In the genomic region with DNA sequence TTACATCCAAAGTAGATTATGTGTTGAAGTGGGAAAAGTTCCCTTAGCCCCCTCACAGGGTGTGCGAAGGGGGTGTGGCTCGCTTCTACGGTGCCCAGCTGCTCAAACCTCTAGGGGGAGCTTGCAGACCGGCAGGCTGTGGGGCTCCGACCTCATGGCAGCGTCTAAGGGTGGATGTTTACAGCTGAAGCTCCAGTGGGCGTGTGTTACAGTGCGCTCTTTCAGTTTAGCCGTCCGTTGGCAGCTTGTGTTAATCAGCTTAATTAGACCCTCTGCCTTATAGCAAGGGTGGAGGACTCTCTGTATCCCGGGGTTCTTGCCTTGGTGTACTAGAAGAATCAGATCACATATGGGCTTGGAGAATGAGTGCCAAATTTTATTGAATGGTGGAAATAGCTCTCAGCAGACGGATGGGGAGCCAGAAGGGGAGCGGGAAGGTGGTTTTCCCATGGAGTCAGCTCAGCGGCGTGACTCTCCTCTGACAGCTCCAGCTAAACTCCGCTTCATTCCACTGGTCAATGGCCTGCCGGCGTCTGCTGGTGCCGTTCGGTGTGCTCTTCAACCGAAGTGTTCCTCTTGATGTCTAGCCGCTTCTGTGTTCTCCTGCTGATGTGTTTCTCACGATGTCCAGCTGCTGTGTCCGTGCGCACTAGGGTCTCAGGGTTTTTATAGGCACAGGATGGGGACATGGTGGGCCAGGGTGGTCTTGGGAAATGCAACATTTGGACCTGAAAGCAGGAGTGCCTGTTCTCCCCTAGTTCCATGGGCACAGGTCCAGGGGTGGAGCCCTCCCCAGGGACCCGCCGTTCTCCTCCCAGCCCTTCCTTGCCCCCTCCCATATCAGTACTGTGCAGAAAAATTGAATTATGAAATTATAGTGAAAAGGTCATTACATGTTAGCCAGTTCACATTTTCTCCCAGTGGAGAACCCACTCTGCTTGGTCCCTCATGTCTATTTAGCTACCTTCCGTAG, we compare ENCODE assay signal across 8 cellular contexts. TPM values are rescaled to one million over a fixed set of nuclear protein-coding genes. Genes with fewer than 3 reads are reported as not detected.
A peak's percentile ranks its signal among the peaks of the same experiment; 100 is the strongest.
DNase-seq lines count a peak whose midpoint lies in the region; ATAC-seq and TF ChIP-seq lines count a peak whose summit lies in the region.

No MANE protein-coding gene starts in this region.

- no peaks in the 10 kb centered on the region for H3K36me3 ChIP-seq in WERI-Rb-1
- H3K36me3 ChIP-seq in naive thymus-derived CD4-positive, alpha-beta T cell (ENCODE audit: control insufficient read depth in 2 of 3, insufficient read depth in 3 of 3, low read length in 3 of 3): no peaks in the 10 kb centered on the region

- peak; percentile 71 for TF ChIP-seq CTCF in GM12865 (IDR thresholded peaks at IDR 0.05; ENCODE audit: insufficient read depth, low read depth, low read length, missing control alignments)
- peak; percentile 87 for TF ChIP-seq CTCF in WERI-Rb-1 (IDR thresholded peaks at IDR 0.05; ENCODE audit: low read depth, low read length)
- TF ChIP-seq CTCF in epithelial cell of esophagus (IDR thresholded peaks at IDR 0.05; ENCODE audit: insufficient read depth, low read depth, low read length, missing control alignments): peak; percentile 81

- H3K27ac Mint-ChIP-seq in naive thymus-derived CD4-positive, alpha-beta T cell: no peak overlapping the region

- ATAC-seq in HG02623 (IDR thresholded peaks at IDR 0.05; ENCODE audit: unreplicated experiment): peak; percentile 60
- peak; percentile 87 for ATAC-seq in naive thymus-derived CD4-positive, alpha-beta T cell

- CTCF ChIA-PET in naive thymus-derived CD4-positive, alpha-beta T cell (lab: Charles Lee): interaction anchor here (0.6 to 4.3 kb wide), 6 partner anchors 18 to 517 kb away, joined by 3 to 26 read pairs (median 3); no protein-coding TSS in a partner anchor

- DNase-seq in 8988T (peak; percentile 24), GM12865 (ENCODE audit: low read depth) (peak; percentile 83), NCI-H1092 (lab: John Stamatoyannopoulos, UW) (peak; percentile 58), WERI-Rb-1 (peak; percentile 91), epithelial cell of esophagus (ENCODE audit: low read depth) (peak; percentile 78), UCSD-AML1 (lab: John Stamatoyannopoulos, UW; ENCODE audit: unreplicated experiment) (no peak)
- peak in 5 of 9 donors; percentile 13 to 51 (median 19) for DNase-seq in naive thymus-derived CD4-positive, alpha-beta T cell

- H3K9me3 Mint-ChIP-seq in naive thymus-derived CD4-positive, alpha-beta T cell: no peaks in the 10 kb centered on the region

- H3K27me3 ChIP-seq in WERI-Rb-1 (ENCODE audit: insufficient read depth, low read depth, severe bottlenecking): no peaks in the 10 kb centered on the region
- peaks cover 0 to 4% of the 10 kb centered on the region in 2 donors for H3K27me3 ChIP-seq in naive thymus-derived CD4-positive, alpha-beta T cell (ENCODE audit: control insufficient read depth in 2 of 2, insufficient read depth in 2 of 2, low read length in 2 of 2)

- H3K4me3 Mint-ChIP-seq in naive thymus-derived CD4-positive, alpha-beta T cell: peak overlapping the region in 4 of 10 donors; percentile 6 to 69 (median 30)

- H3K9me3 ChIP-seq in WERI-Rb-1 (ENCODE audit: severe bottlenecking): no peaks in the 10 kb centered on the region
- no peaks in the 10 kb centered on the region for H3K9me3 ChIP-seq in naive thymus-derived CD4-positive, alpha-beta T cell (ENCODE audit: control insufficient read depth in 2 of 3, low read length in 3 of 3)

- POLR2A ChIA-PET in naive thymus-derived CD4-positive, alpha-beta T cell (lab: Charles Lee): no interaction called here

- H3K36me3 Mint-ChIP-seq in naive thymus-derived CD4-positive, alpha-beta T cell: no peaks in the 10 kb centered on the region

- no peaks in the 10 kb centered on the region for H3K4me1 ChIP-seq in naive thymus-derived CD4-positive, alpha-beta T cell (ENCODE audit: control insufficient read depth in 2 of 2, insufficient read depth in 2 of 2, low read length in 2 of 2)

- peak overlapping the region; percentile 37 for H3K27ac ChIP-seq in WERI-Rb-1
- no peak overlapping the region for H3K27ac ChIP-seq in naive thymus-derived CD4-positive, alpha-beta T cell (ENCODE audit: low read depth, low read length)

- H3K4me3 ChIP-seq in GM12865 (ENCODE audit: low read depth, low read length): no peak overlapping the region
- peak overlapping the region; percentile 39 for H3K4me3 ChIP-seq in WERI-Rb-1 (ENCODE audit: low read depth, low read length)
- peak overlapping the region; percentile 32 for H3K4me3 ChIP-seq in epithelial cell of esophagus (ENCODE audit: low read length)
- no peak overlapping the region for H3K4me3 ChIP-seq in naive thymus-derived CD4-positive, alpha-beta T cell (ENCODE audit: low read length)

- H3K27me3 Mint-ChIP-seq in naive thymus-derived CD4-positive, alpha-beta T cell: peaks cover 24 to 63% (median 57%) of the 10 kb centered on the region in 5 donors

- H3K4me1 Mint-ChIP-seq in naive thymus-derived CD4-positive, alpha-beta T cell: peaks cover 0 to 21% (median 0%) of the 10 kb centered on the region in 7 donors

- intact Hi-C loops in naive thymus-derived CD4-positive, alpha-beta T cell (cut with micrococcal nuclease): loop anchor here (1.0 to 10.0 kb wide), 6 partner anchors 46 to 1803 kb away; partner anchors contain the start of genes OR8D2 (in 1 of the 2) and VWA5A (in 1 of the 2)

RNA-seq across cellular contexts. Expression of gene OR10G7, which starts 28.6 kb away (rescaled TPM):
- not detected for total RNA-seq in naive thymus-derived CD4-positive, alpha-beta T cell
- not detected for polyA plus RNA-seq in naive thymus-derived CD4-positive, alpha-beta T cell

RNA-seq across cellular contexts. Expression of gene OR10G8, which starts 43.1 kb away (rescaled TPM):
- total RNA-seq in naive thymus-derived CD4-positive, alpha-beta T cell: not detected
- polyA plus RNA-seq in naive thymus-derived CD4-positive, alpha-beta T cell: not detected

RNA-seq across cellular contexts. Expression of gene VWA5A, which starts 45.5 kb away (rescaled TPM):
- total RNA-seq in naive thymus-derived CD4-positive, alpha-beta T cell: 10 to 100 TPM in 1 of 5 experiments, 1 to 10 TPM in 4; 5.2 to 10.2 (median 8.3) TPM
- 10 to 100 TPM; 10.8 to 11.7 TPM for polyA plus RNA-seq in naive thymus-derived CD4-positive, alpha-beta T cell

RNA-seq across cellular contexts. Expression of gene OR10G9, which starts 46.9 kb away (rescaled TPM):
- not detected for total RNA-seq in naive thymus-derived CD4-positive, alpha-beta T cell
- polyA plus RNA-seq in naive thymus-derived CD4-positive, alpha-beta T cell: not detected

RNA-seq across cellular contexts. Expression of gene OR10G4, which starts 56.9 kb away (rescaled TPM):
- not detected for total RNA-seq in naive thymus-derived CD4-positive, alpha-beta T cell
- polyA plus RNA-seq in naive thymus-derived CD4-positive, alpha-beta T cell: not detected

Comparison
In these comparisons a context has a peak if more than half of its experiments do, and no peak if none do; other contexts are left out.
1. H3K4me3 ChIP-seq: peak in WERI-Rb-1 (single experiment) and epithelial cell of esophagus (single experiment); none in GM12865 (single experiment) and naive thymus-derived CD4-positive, alpha-beta T cell (single experiment).
2. Peak in every context shown above with its lines, with median percentiles within 50 percentile points of each other: CTCF ChIP-seq.